Comparison of ENCODE assay signal across 14 cellular contexts in the genomic region with DNA sequence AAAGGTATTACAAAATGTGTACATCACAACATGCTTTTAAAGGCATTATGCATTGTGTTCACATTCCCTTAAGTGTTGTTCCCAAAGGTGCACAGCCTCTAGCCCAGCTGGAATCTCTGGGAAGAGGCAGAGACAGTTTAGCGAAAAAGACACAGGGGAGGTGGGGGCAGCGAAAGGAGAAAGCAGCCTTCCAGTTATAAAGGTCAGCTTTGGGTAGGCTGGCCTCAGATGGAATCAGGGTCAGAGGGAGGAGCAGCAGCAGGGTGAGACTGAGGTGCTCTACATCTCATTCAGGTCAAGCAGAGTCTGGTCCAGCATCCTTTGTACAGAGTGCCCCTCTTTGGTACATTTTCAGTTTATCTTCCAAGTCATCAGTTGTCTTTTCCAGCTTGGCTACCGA.
DNase-seq lines count a peak whose midpoint lies in the region; ATAC-seq, FAIRE-seq and TF ChIP-seq lines count a peak whose summit lies in the region.
"Had no signal": no experiment of that assay in that cellular context is flagged by ENCODE, and none has a peak within 500 bp of the region (broad histone marks: within the 10 kb centered on the region; RNA-seq: fewer than 3 reads in every experiment).

No MANE protein-coding gene starts in this region.

- H3K27ac Mint-ChIP-seq in H9 (no peak overlapping the region; a peak in 1 of 7 replicates), T-helper 17 cell (peak overlapping the region; percentile 39)
- peak overlapping the region; percentile 35 for H3K27ac Mint-ChIP-seq in stimulated activated effector memory CD8-positive, alpha-beta T cell treated with anti-CD3 and anti-CD28 coated beads, Interleukin-12 subunit alpha, Interleukin-12 subunit beta, amount 100 ng/mL, for 72 hours
- H3K27ac Mint-ChIP-seq in CD8-positive, alpha-beta memory T cell = no peak overlapping the region

- TF ChIP-seq RAD21 in HepG2 (CRISPR knock-in tag; IDR thresholded peaks at IDR 0.05) = no peak

- DNase-seq in H9 (no peak), T-helper 17 cell (no peak), HepG2 (ENCODE audit: low spot score) (peak; percentile 56), iPS-NIHi11 (ENCODE audit: low spot score) (no peak)
- no peak for DNase-seq in stimulated activated effector memory CD8-positive, alpha-beta T cell treated with anti-CD3 and anti-CD28 coated beads, Interleukin-12 subunit alpha, Interleukin-12 subunit beta, amount 100 ng/mL, for 72 hours (ENCODE audit: low spot score in 2 of 2)
- no peak for DNase-seq in CD8-positive, alpha-beta memory T cell
- DNase-seq: BE2C; CD8-positive, alpha-beta T cell; DMS53; GF-D8; IMR-90 had no signal

- H4K20me1 ChIP-seq in H9 (ENCODE audit: control insufficient read depth, insufficient read depth, insufficient read length) (no peaks in the 10 kb centered on the region), HepG2 (ENCODE audit: insufficient read depth, low read length) (peaks cover 2% of the 10 kb centered on the region; the same call in 1 of the 2 replicates)

- H2BK12ac ChIP-seq in H9 (ENCODE audit: insufficient read length, low read depth, low read length) = no peak overlapping the region

- no peaks in the 10 kb centered on the region; the same call in 1 of the 2 replicates for H3K27me3 Mint-ChIP-seq in H9 (ENCODE audit: low read depth)
- H3K27me3 Mint-ChIP-seq in T-helper 17 cell = no peaks in the 10 kb centered on the region
- H3K27me3 Mint-ChIP-seq in CD8-positive, alpha-beta memory T cell = no peaks in the 10 kb centered on the region

- H4K8ac ChIP-seq in H9 (replicated peaks; ENCODE audit: insufficient read length, low read depth, low read length) = no peak overlapping the region

- H3K36me3 ChIP-seq in HepG2 (replicated peaks in 1 of 2; ENCODE audit: control insufficient read depth in 1 of 2, insufficient read depth in 2 of 2, low read length in 2 of 2) = peaks cover 12 to 30% of the 10 kb centered on the region in 2 experiments
- no peaks in the 10 kb centered on the region for H3K36me3 ChIP-seq in CD8-positive, alpha-beta memory T cell (ENCODE audit: insufficient read depth, low read length)

- POLR2A ChIA-PET in HepG2 (lab: Yijun Ruan, JAX) = interaction anchor here (1.6 to 2.5 kb wide), 2 partner anchors 19 to 69 kb away, joined by 5 to 7 read pairs; a partner anchor contains a TSS
- POLR2A ChIA-PET in CD8-positive, alpha-beta memory T cell (lab: Charles Lee) = interaction anchor here (0.7 kb wide), 1 partner anchor 15 kb away, joined by 3 read pairs; no protein-coding TSS in a partner anchor

- CTCF ChIA-PET in HepG2 (lab: Yijun Ruan, JAX; ENCODE audit: low intra/inter-chr PET ratio, low total read pairs) = no interaction called here
- CTCF ChIA-PET in CD8-positive, alpha-beta memory T cell (lab: Charles Lee) = interaction anchor here (1.6 kb wide), 1 partner anchor 20 kb away, joined by 4 read pairs; no protein-coding TSS in a partner anchor

- H3K9ac ChIP-seq in H9 (ENCODE audit: extremely low read depth, insufficient read length, low read length) = no peak overlapping the region
- peak overlapping the region; percentile 1; the same call in 1 of the 2 replicates for H3K9ac ChIP-seq in HepG2 (ENCODE audit: insufficient read depth, low read depth, low read length)

- H2AFZ ChIP-seq in H9 (ENCODE audit: low read length) (no peak overlapping the region), HepG2 (ENCODE audit: low read length) (no peak overlapping the region)

- H3K4me3 ChIP-seq in HepG2 (replicated peaks in 1 of 3; ENCODE audit: insufficient read depth in 1 of 3, low read depth in 2 of 3, low read length in 3 of 3) = peak overlapping the region in 1 of 3 experiments; percentile 10; a peak in 1 of 6 replicates
- H3K4me3 ChIP-seq in CD8-positive, alpha-beta memory T cell (ENCODE audit: low read length) = no peak overlapping the region
- H3K4me3 ChIP-seq: A549 had no signal

- H2BK120ac ChIP-seq in H9 (ENCODE audit: low read depth, low read length, poor library complexity, severe bottlenecking) = no peak overlapping the region

- no peaks in the 10 kb centered on the region for H3K4me1 ChIP-seq in H9 (ENCODE audit: insufficient read depth, low read length)
- H3K4me1 ChIP-seq in HepG2 (ENCODE audit: insufficient read depth, low read length) = peaks cover 49% of the 10 kb centered on the region
- H3K4me1 ChIP-seq in CD8-positive, alpha-beta memory T cell (ENCODE audit: insufficient read depth, low read length) = peaks cover 4% of the 10 kb centered on the region
- H3K4me1 ChIP-seq: A549 had no signal

- H3K9me3 Mint-ChIP-seq in H9 = no peaks in the 10 kb centered on the region
- no peaks in the 10 kb centered on the region for H3K9me3 Mint-ChIP-seq in stimulated activated effector memory CD8-positive, alpha-beta T cell treated with anti-CD3 and anti-CD28 coated beads, Interleukin-12 subunit alpha, Interleukin-12 subunit beta, amount 100 ng/mL, for 72 hours
- H3K9me3 Mint-ChIP-seq in CD8-positive, alpha-beta memory T cell = no peaks in the 10 kb centered on the region
- H3K9me3 Mint-ChIP-seq: CD8-positive, alpha-beta T cell had no signal

- FAIRE-seq in HepG2 (lab: Jason Lieb, UNC) = peak; percentile 69
- FAIRE-seq: A549 had no signal

- TF ChIP-seq CTCF in H9 (conservative IDR thresholded peaks at IDR 0.05) (no peak), HepG2 (CRISPR knock-in tag; IDR thresholded peaks at IDR 0.05) (0 out of 2 replicates have a peak, but pooled peaks have one; percentile 15)

- no CpG with 5 or more reads among the region's 3 CpGs for WGBS in H9 (ENCODE audit: extremely low coverage, insufficient read length, low lambda C conversion rate)
- 7% methylated on average over 3 of the region's 3 CpGs for WGBS in HepG2 (ENCODE audit: low lambda C conversion rate)

- no peak overlapping the region for H3K18ac ChIP-seq in H9 (ENCODE audit: insufficient read length, low read depth, low read length)

- no peaks in the 10 kb centered on the region for H3K79me2 ChIP-seq in H9 (ENCODE audit: insufficient read depth, low read length)
- peaks cover 34% of the 10 kb centered on the region for H3K79me2 ChIP-seq in HepG2 (ENCODE audit: insufficient read depth, low read length)

- H3T11ph ChIP-seq in H9 (ENCODE audit: low read length) = no peak overlapping the region

- no peak overlapping the region for H3K23ac ChIP-seq in H9 (ENCODE audit: insufficient read length, low read depth, low read length)

- no peak overlapping the region for H4K5ac ChIP-seq in H9 (ENCODE audit: insufficient read length, low read depth, low read length)

- H2BK20ac ChIP-seq in H9 (ENCODE audit: low read depth, low read length, poor library complexity, severe bottlenecking) = no peak overlapping the region

- no peak overlapping the region for H3K4ac ChIP-seq in H9 (ENCODE audit: low read depth, low read length)

- H3K14ac ChIP-seq in H9 (ENCODE audit: insufficient read depth, low read length) = no peak overlapping the region

- no peak for ATAC-seq in T-helper 17 cell
- ATAC-seq in HepG2 = peak; percentile 83
- ATAC-seq in stimulated activated effector memory CD8-positive, alpha-beta T cell treated with anti-CD3 and anti-CD28 coated beads, Interleukin-12 subunit alpha, Interleukin-12 subunit beta, amount 100 ng/mL, for 72 hours = no peak
- ATAC-seq: A549; CD8-positive, alpha-beta T cell; HCT116 had no signal

- H3K79me1 ChIP-seq in H9 (ENCODE audit: insufficient read depth, low read depth, low read length, poor library complexity, severe bottlenecking) = no peaks in the 10 kb centered on the region

- H2AK5ac ChIP-seq in H9 (ENCODE audit: insufficient read length, low read length) = no peak overlapping the region

- H3K4me1 Mint-ChIP-seq in H9 (peaks cover 0 to 2% of the 10 kb centered on the region in 2 experiments; a peak in 2 of 4 replicates), T-helper 17 cell (peaks cover 24% of the 10 kb centered on the region)
- H3K4me1 Mint-ChIP-seq in stimulated activated effector memory CD8-positive, alpha-beta T cell treated with anti-CD3 and anti-CD28 coated beads, Interleukin-12 subunit alpha, Interleukin-12 subunit beta, amount 100 ng/mL, for 72 hours = peaks cover 55% of the 10 kb centered on the region
- peaks cover 40 to 67% (median 63%) of the 10 kb centered on the region in 3 donors for H3K4me1 Mint-ChIP-seq in CD8-positive, alpha-beta memory T cell

- TF ChIP-seq POLR2A in HepG2 (IDR thresholded peaks at IDR 0.05; ENCODE audit: insufficient read depth in 1 of 2, low read depth in 2 of 2, low read length in 2 of 2) = no peak

- peak in 1 of 2 experiments; percentile 46; a peak in 1 of 4 replicates for TF ChIP-seq EP300 in HepG2 (IDR thresholded peaks at IDR 0.05; ENCODE audit: low read depth in 2 of 2, low read length in 2 of 2)
- no peak for TF ChIP-seq EP300 in HepG2 (CRISPR knock-in tag; IDR thresholded peaks at IDR 0.05; ENCODE audit: borderline replicate concordance)

- H2BK5ac ChIP-seq in H9 (ENCODE audit: insufficient read length, low read length) = no peak overlapping the region

- H3K9me3 ChIP-seq in H9 (ENCODE audit: control insufficient read depth, low read depth, low read length) (no peaks in the 10 kb centered on the region), T-helper 17 cell (ENCODE audit: control insufficient read depth, low read length, poor library complexity, severe bottlenecking) (no peaks in the 10 kb centered on the region), HepG2 (ENCODE audit: low read length) (no peaks in the 10 kb centered on the region)
- H3K9me3 ChIP-seq in CD8-positive, alpha-beta memory T cell (ENCODE audit: low read length) = no peaks in the 10 kb centered on the region
- H3K9me3 ChIP-seq: A549, BE2C had no signal

- no peak overlapping the region for H4K91ac ChIP-seq in H9 (ENCODE audit: insufficient read length, low read depth, low read length)

- H3K4me3 Mint-ChIP-seq in H9 (no peak overlapping the region), T-helper 17 cell (no peak overlapping the region)
- no peak overlapping the region for H3K4me3 Mint-ChIP-seq in stimulated activated effector memory CD8-positive, alpha-beta T cell treated with anti-CD3 and anti-CD28 coated beads, Interleukin-12 subunit alpha, Interleukin-12 subunit beta, amount 100 ng/mL, for 72 hours
- H3K4me3 Mint-ChIP-seq in CD8-positive, alpha-beta memory T cell = no peak overlapping the region
- H3K4me3 Mint-ChIP-seq: CD8-positive, alpha-beta T cell had no signal

- no peaks in the 10 kb centered on the region for H3K23me2 ChIP-seq in H9 (ENCODE audit: insufficient read length, low read depth, low read length, poor library complexity, severe bottlenecking)

- no peak overlapping the region for H3K27ac ChIP-seq in H9 (ENCODE audit: insufficient read length, low read depth, low read length)
- peak overlapping the region; percentile 79 for H3K27ac ChIP-seq in HepG2 (ENCODE audit: extremely low read length, insufficient read depth, low read length)
- H3K27ac ChIP-seq in CD8-positive, alpha-beta memory T cell (ENCODE audit: low read depth, low read length) = no peak overlapping the region
- H3K27ac ChIP-seq: A549, C4-2B had no signal

- no peak overlapping the region for H2BK15ac ChIP-seq in H9 (ENCODE audit: low read depth, low read length)

- in situ Hi-C loops in HepG2 (cut with HindIII; ENCODE audit: extremely low pct_ligation_motif_present, low pct_unique_long_range_greater_than_20kb) = no loop called here

- H3K56ac ChIP-seq in H9 (ENCODE audit: insufficient read length, low read depth, low read length) = peak overlapping the region; percentile 65

- peaks cover 8 to 11% (median 10%) of the 10 kb centered on the region in 3 experiments; a peak in 6 of 7 replicates for H3K36me3 Mint-ChIP-seq in H9 (ENCODE audit: insufficient read depth in 1 of 3, low read depth in 3 of 3)
- peaks cover 4% of the 10 kb centered on the region for H3K36me3 Mint-ChIP-seq in T-helper 17 cell (ENCODE audit: low read depth)
- peaks cover 27% of the 10 kb centered on the region for H3K36me3 Mint-ChIP-seq in stimulated activated effector memory CD8-positive, alpha-beta T cell treated with anti-CD3 and anti-CD28 coated beads, Interleukin-12 subunit alpha, Interleukin-12 subunit beta, amount 100 ng/mL, for 72 hours
- peaks cover 3 to 37% (median 16%) of the 10 kb centered on the region in 3 donors for H3K36me3 Mint-ChIP-seq in CD8-positive, alpha-beta memory T cell

- H3K27me3 ChIP-seq in H9 (ENCODE audit: insufficient read depth, low read length) (no peaks in the 10 kb centered on the region), HepG2 (ENCODE audit: control insufficient read depth in 1 of 2, insufficient read depth in 2 of 2, low read length in 2 of 2) (no peaks in the 10 kb centered on the region)
- no peaks in the 10 kb centered on the region for H3K27me3 ChIP-seq in CD8-positive, alpha-beta memory T cell (ENCODE audit: insufficient read depth, low read length, poor library complexity, severe bottlenecking)
- H3K27me3 ChIP-seq: BE2C had no signal

- intact Hi-C loops in HepG2 (cut with micrococcal nuclease; ENCODE audit: unreplicated experiment) = no loop called here

- BruUV-seq in HepG2 (replicated peaks; lab: Mats Ljungman, UMichigan) = no TSS peak

- H3K4me2 ChIP-seq in H9 (ENCODE audit: insufficient read depth, insufficient read length, low read length) (no peak overlapping the region), HepG2 (ENCODE audit: low read depth, low read length) (peak overlapping the region; percentile 65)
- H3K4me2 ChIP-seq: A549 had no signal

Comparison
In these comparisons a context has a peak if more than half of its experiments do, and no peak if none do; other contexts are left out.
1. H3K27ac Mint-ChIP-seq: peak in T-helper 17 cell (single experiment) and stimulated activated effector memory CD8-positive, alpha-beta T cell treated with anti-CD3 and anti-CD28 coated beads, Interleukin-12 subunit alpha, Interleukin-12 subunit beta, amount 100 ng/mL, for 72 hours (single experiment); none in H9 (0 of 3) and CD8-positive, alpha-beta memory T cell (0 of 8).